In genomic region chr7:116524609-116525297, GRCh38 we compare ENCODE assay signal across 1 cellular context.
TF ChIP-seq lines count a peak whose summit lies in the region.

CAV1 (plus strand) TSS chr7:116525036; CDS start chr7:116525063, 27 bp downstream.

TF ChIP-seq in HEK293, 187 proteins besides CTCF, POLR2A, EP300 and RAD21 (continued from another document and continues in another):
- TF ChIP-seq HIC1 (tag by site-specific recombination; IDR thresholded peaks at IDR 0.05), result no peak
- TF ChIP-seq ZNF704 (tag by site-specific recombination; IDR thresholded peaks at IDR 0.05), result no peak
- no peak for TF ChIP-seq TCF7L2 (IDR thresholded peaks at IDR 0.05; ENCODE audit: borderline replicate concordance, low read depth, low read length)
- TF ChIP-seq ZNF404 (tag by site-specific recombination; IDR thresholded peaks at IDR 0.05), result no peak
- no peak for TF ChIP-seq ZSCAN16 (tag by site-specific recombination; IDR thresholded peaks at IDR 0.05)
- peak; percentile 61; the same call in 1 of the 2 replicates for TF ChIP-seq PRDM1 (tag by site-specific recombination; IDR thresholded peaks at IDR 0.05)
- no peak for TF ChIP-seq ZNF37A (tag by site-specific recombination; IDR thresholded peaks at IDR 0.05)
- no peak for TF ChIP-seq ZNF549 (tag by site-specific recombination; IDR thresholded peaks at IDR 0.05)
- no peak for TF ChIP-seq ZNF174 (tag by site-specific recombination; IDR thresholded peaks at IDR 0.05)
- no peak for TF ChIP-seq ZNF426 (tag by site-specific recombination; IDR thresholded peaks at IDR 0.05)
- no peak for TF ChIP-seq ZBTB21 (tag by site-specific recombination; IDR thresholded peaks at IDR 0.05)
- TF ChIP-seq ZNF571 (tag by site-specific recombination; IDR thresholded peaks at IDR 0.05), result no peak
- no peak for TF ChIP-seq ZNF514 (tag by site-specific recombination; IDR thresholded peaks at IDR 0.05)
- TF ChIP-seq EGR2 (tag by site-specific recombination; IDR thresholded peaks at IDR 0.05; ENCODE audit: low read depth), result no peak
- no peak for TF ChIP-seq ZNF19 (tag by site-specific recombination; IDR thresholded peaks at IDR 0.05; ENCODE audit: low read depth)
- TF ChIP-seq ZNF362 (tag by site-specific recombination; IDR thresholded peaks at IDR 0.05), result peak; percentile 54; the same call in 1 of the 2 replicates
- no peak for TF ChIP-seq ZNF626 (tag by site-specific recombination; IDR thresholded peaks at IDR 0.05)
- TF ChIP-seq ZNF501 (tag by site-specific recombination; IDR thresholded peaks at IDR 0.05), result no peak; the same call in 1 of the 2 replicates
- TF ChIP-seq ZNF664 (tag by site-specific recombination; IDR thresholded peaks at IDR 0.05), result no peak
- peak; percentile 58; the same call in 1 of the 2 replicates for TF ChIP-seq ZBTB20 (tag by site-specific recombination; IDR thresholded peaks at IDR 0.05)
- peak; percentile 71; the same call in 1 of the 2 replicates for TF ChIP-seq ZNF692 (tag by site-specific recombination; IDR thresholded peaks at IDR 0.05)
- TF ChIP-seq HOXD13 (CRISPR knock-in tag; IDR thresholded peaks at IDR 0.05; ENCODE audit: borderline replicate concordance), result no peak
- TF ChIP-seq ZNF580 (tag by site-specific recombination; IDR thresholded peaks at IDR 0.05), result peak; percentile 56; the same call in 1 of the 2 replicates
- TF ChIP-seq ZNF791 (tag by site-specific recombination; IDR thresholded peaks at IDR 0.05), result no peak
- no peak for TF ChIP-seq HOXA7 (CRISPR knock-in tag; IDR thresholded peaks at IDR 0.05; ENCODE audit: borderline replicate concordance)
- peak; percentile 58; the same call in 1 of the 2 replicates for TF ChIP-seq ZNF394 (tag by site-specific recombination; IDR thresholded peaks at IDR 0.05; ENCODE audit: borderline replicate concordance)
- TF ChIP-seq ZNF221 (tag by site-specific recombination; IDR thresholded peaks at IDR 0.05; ENCODE audit: borderline replicate concordance), result no peak
- TF ChIP-seq ZXDB (tag by site-specific recombination; IDR thresholded peaks at IDR 0.05), result peak; percentile 54; the same call in 1 of the 2 replicates
- TF ChIP-seq ZSCAN23 (tag by site-specific recombination; IDR thresholded peaks at IDR 0.05), result no peak
- no peak for TF ChIP-seq ZNF785 (tag by site-specific recombination; IDR thresholded peaks at IDR 0.05)
- no peak for TF ChIP-seq ZNF677 (tag by site-specific recombination; IDR thresholded peaks at IDR 0.05)
- peak; percentile 83 for TF ChIP-seq ZNF596 (tag by site-specific recombination; IDR thresholded peaks at IDR 0.05)
- no peak for TF ChIP-seq ZNF530 (tag by site-specific recombination; IDR thresholded peaks at IDR 0.05; ENCODE audit: low read depth)
- no peak for TF ChIP-seq ZNF202 (tag by site-specific recombination; IDR thresholded peaks at IDR 0.05; ENCODE audit: borderline replicate concordance)
- no peak for TF ChIP-seq ZNF621 (tag by site-specific recombination; IDR thresholded peaks at IDR 0.05)
- TF ChIP-seq KLF7 (tag by site-specific recombination; IDR thresholded peaks at IDR 0.05; ENCODE audit: borderline replicate concordance), result peak; percentile 92; the same call in 1 of the 2 replicates
- no peak for TF ChIP-seq ZNF114 (tag by site-specific recombination; IDR thresholded peaks at IDR 0.05)
- TF ChIP-seq ZNF792 (tag by site-specific recombination; IDR thresholded peaks at IDR 0.05), result 0 out of 2 replicates have a peak, but pooled peaks have one; percentile 42
- no peak for TF ChIP-seq ZNF10 (tag by site-specific recombination; IDR thresholded peaks at IDR 0.05)
- TF ChIP-seq ZNF239 (tag by site-specific recombination; IDR thresholded peaks at IDR 0.05), result no peak
- no peak for TF ChIP-seq ZBTB7A (tag by site-specific recombination; IDR thresholded peaks at IDR 0.05; ENCODE audit: low read depth)
- TF ChIP-seq ZNF280C (tag by site-specific recombination; IDR thresholded peaks at IDR 0.05), result no peak
- TF ChIP-seq SALL2 (tag by site-specific recombination; IDR thresholded peaks at IDR 0.05; ENCODE audit: borderline replicate concordance), result no peak
- TF ChIP-seq ZNF132 (tag by site-specific recombination; IDR thresholded peaks at IDR 0.05; ENCODE audit: borderline replicate concordance), result no peak
- 0 out of 2 replicates have a peak, but pooled peaks have one; percentile 24 for TF ChIP-seq BCL11B (tag by site-specific recombination; IDR thresholded peaks at IDR 0.05; ENCODE audit: low read depth)
- no peak for TF ChIP-seq ZNF513 (tag by site-specific recombination; IDR thresholded peaks at IDR 0.05)
- TF ChIP-seq MYNN (tag by site-specific recombination; IDR thresholded peaks at IDR 0.05; ENCODE audit: borderline replicate concordance), result no peak
- TF ChIP-seq ZNF302 (tag by site-specific recombination; IDR thresholded peaks at IDR 0.05; ENCODE audit: low read depth), result no peak
- TF ChIP-seq ZNF707 (tag by site-specific recombination; IDR thresholded peaks at IDR 0.05), result no peak
- peak; percentile 76 for TF ChIP-seq KLF1 (tag by site-specific recombination; IDR thresholded peaks at IDR 0.05)
- TF ChIP-seq ZNF26 (tag by site-specific recombination; IDR thresholded peaks at IDR 0.05), result no peak
- no peak for TF ChIP-seq TRIM28 (IDR thresholded peaks at IDR 0.05; ENCODE audit: borderline replicate concordance, low read length)
- TF ChIP-seq ZNF16 (tag by site-specific recombination; IDR thresholded peaks at IDR 0.05; ENCODE audit: low read depth), result no peak
- TF ChIP-seq ZNF112 (tag by site-specific recombination; IDR thresholded peaks at IDR 0.05), result no peak
- TF ChIP-seq KLF9 (tag by site-specific recombination; IDR thresholded peaks at IDR 0.05; ENCODE audit: low read depth), result peak; percentile 80
- no peak for TF ChIP-seq ZNF544 (tag by site-specific recombination; IDR thresholded peaks at IDR 0.05)
- TF ChIP-seq ZNF24 (tag by site-specific recombination; IDR thresholded peaks at IDR 0.05), result 0 out of 2 replicates have a peak, but pooled peaks have one; percentile 64
- TF ChIP-seq ZNF157 (tag by site-specific recombination; IDR thresholded peaks at IDR 0.05), result no peak
- TF ChIP-seq ZFP3 (tag by site-specific recombination; IDR thresholded peaks at IDR 0.05; ENCODE audit: low read depth), result no peak
- TF ChIP-seq ZNF561 (tag by site-specific recombination; IDR thresholded peaks at IDR 0.05; ENCODE audit: borderline replicate concordance), result peak; percentile 97
- no peak for TF ChIP-seq ZNF510 (tag by site-specific recombination; IDR thresholded peaks at IDR 0.05; ENCODE audit: insufficient replicate concordance)
- TF ChIP-seq ZNF175 (tag by site-specific recombination; IDR thresholded peaks at IDR 0.05), result no peak
